In the genomic region with DNA sequence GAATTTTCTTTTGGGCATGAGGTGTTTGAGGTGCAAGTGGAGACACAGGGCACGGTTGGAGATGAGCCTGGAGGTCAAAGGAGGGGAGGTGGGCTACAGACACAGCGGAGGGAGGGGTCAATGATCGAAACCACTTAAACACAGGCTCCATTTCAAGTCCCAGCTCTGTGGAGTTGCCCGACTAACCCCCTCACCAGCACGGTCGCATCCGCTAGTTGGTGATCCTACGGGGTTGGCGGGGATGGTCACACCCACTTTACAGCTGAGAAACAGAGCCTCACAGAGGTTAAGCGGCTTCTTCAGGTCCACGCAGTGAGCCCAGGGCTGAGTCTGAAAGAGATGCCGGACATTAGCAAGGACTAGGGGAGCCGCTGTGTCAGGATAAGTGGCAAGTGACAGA, we compare ENCODE assay signal across 1 cellular context.
TF ChIP-seq lines count a peak whose summit lies in the region.

No MANE protein-coding gene starts in this region.

TF ChIP-seq in IMR-90, 13 proteins besides CTCF, POLR2A, EP300 and RAD21:
- no peak for TF ChIP-seq MAZ (IDR thresholded peaks at IDR 0.05; ENCODE audit: borderline replicate concordance, low read depth, low read length)
- TF ChIP-seq BHLHE40 (IDR thresholded peaks at IDR 0.05; ENCODE audit: low read depth, low read length), result no peak
- TF ChIP-seq CHD1 (IDR thresholded peaks at IDR 0.05; ENCODE audit: low read depth, low read length), result no peak
- TF ChIP-seq CEBPB (IDR thresholded peaks at IDR 0.05; ENCODE audit: low read depth, low read length), result no peak
- TF ChIP-seq RFX5 (IDR thresholded peaks at IDR 0.05; ENCODE audit: low read depth, low read length), result no peak
- TF ChIP-seq MAFK (IDR thresholded peaks at IDR 0.05; ENCODE audit: low read depth, low read length), result no peak
- no peak for TF ChIP-seq MXI1 (IDR thresholded peaks at IDR 0.05; ENCODE audit: borderline replicate concordance, low read depth, low read length)
- TF ChIP-seq, protein P1, sequence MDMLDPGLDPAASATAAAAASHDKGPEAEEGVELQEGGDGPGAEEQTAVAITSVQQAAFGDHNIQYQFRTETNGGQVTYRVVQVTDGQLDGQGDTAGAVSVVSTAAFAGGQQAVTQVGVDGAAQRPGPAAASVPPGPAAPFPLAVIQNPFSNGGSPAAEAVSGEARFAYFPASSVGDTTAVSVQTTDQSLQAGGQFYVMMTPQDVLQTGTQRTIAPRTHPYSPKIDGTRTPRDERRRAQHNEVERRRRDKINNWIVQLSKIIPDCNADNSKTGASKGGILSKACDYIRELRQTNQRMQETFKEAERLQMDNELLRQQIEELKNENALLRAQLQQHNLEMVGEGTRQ (IDR thresholded peaks at IDR 0.05; ENCODE audit: low read depth, low read length), result no peak
- TF ChIP-seq RCOR1 (IDR thresholded peaks at IDR 0.05; ENCODE audit: insufficient replicate concordance, low read length), result no peak
- no peak for TF ChIP-seq FOS (IDR thresholded peaks at IDR 0.05; ENCODE audit: low read depth, low read length)
- TF ChIP-seq SMC3 (IDR thresholded peaks at IDR 0.05; ENCODE audit: low read depth, low read length), result no peak
- TF ChIP-seq, protein P2, sequence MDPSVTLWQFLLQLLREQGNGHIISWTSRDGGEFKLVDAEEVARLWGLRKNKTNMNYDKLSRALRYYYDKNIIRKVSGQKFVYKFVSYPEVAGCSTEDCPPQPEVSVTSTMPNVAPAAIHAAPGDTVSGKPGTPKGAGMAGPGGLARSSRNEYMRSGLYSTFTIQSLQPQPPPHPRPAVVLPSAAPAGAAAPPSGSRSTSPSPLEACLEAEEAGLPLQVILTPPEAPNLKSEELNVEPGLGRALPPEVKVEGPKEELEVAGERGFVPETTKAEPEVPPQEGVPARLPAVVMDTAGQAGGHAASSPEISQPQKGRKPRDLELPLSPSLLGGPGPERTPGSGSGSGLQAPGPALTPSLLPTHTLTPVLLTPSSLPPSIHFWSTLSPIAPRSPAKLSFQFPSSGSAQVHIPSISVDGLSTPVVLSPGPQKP (IDR thresholded peaks at IDR 0.05; ENCODE audit: borderline replicate concordance, low read depth, low read length), result no peak
